1 cellular context compared by ENCODE assay signal in genomic region chr12:111401167-111401605, GRCh38.
TF ChIP-seq lines count a peak whose summit lies in the region.

No MANE protein-coding gene starts in this region.

TF ChIP-seq in HepG2, 621 proteins besides CTCF, POLR2A, EP300 and RAD21:
- TF ChIP-seq MTF2 (CRISPR knock-in tag; IDR thresholded peaks at IDR 0.05; ENCODE audit: borderline replicate concordance) = no peak
- TF ChIP-seq ZMYM3 (CRISPR knock-in tag; IDR thresholded peaks at IDR 0.05) = peak; percentile 54
- no peak for TF ChIP-seq HNRNPK (IDR thresholded peaks at IDR 0.05; ENCODE audit: low read depth, low read length, poor library complexity, severe bottlenecking)
- peak; percentile 77 for TF ChIP-seq ZNF629 (CRISPR knock-in tag; conservative IDR thresholded peaks at IDR 0.05)
- TF ChIP-seq HIC2 (CRISPR knock-in tag; IDR thresholded peaks at IDR 0.05; ENCODE audit: low read depth) = no peak
- TF ChIP-seq ZNF598 (CRISPR knock-in tag; IDR thresholded peaks at IDR 0.05; ENCODE audit: borderline replicate concordance) = no peak
- no peak for TF ChIP-seq RFXAP (CRISPR knock-in tag; IDR thresholded peaks at IDR 0.05; ENCODE audit: borderline replicate concordance)
- TF ChIP-seq ZNF878 (CRISPR knock-in tag; IDR thresholded peaks at IDR 0.05) = no peak
- no peak for TF ChIP-seq ZNF225 (CRISPR knock-in tag; IDR thresholded peaks at IDR 0.05)
- TF ChIP-seq CBX5 (CRISPR knock-in tag; IDR thresholded peaks at IDR 0.05; ENCODE audit: borderline replicate concordance) = no peak
- no peak for TF ChIP-seq SP140L (CRISPR knock-in tag; IDR thresholded peaks at IDR 0.05; ENCODE audit: borderline replicate concordance)
- no peak for TF ChIP-seq ZSCAN25 (CRISPR knock-in tag; IDR thresholded peaks at IDR 0.05)
